ENCODE assay signal across 38 cellular contexts in genomic region chr9:114638441-114638840, GRCh38. TPM values are rescaled to one million over a fixed set of nuclear protein-coding genes. Genes with fewer than 3 reads are reported as not detected.
"Had no signal": no experiment of that assay in that cellular context is flagged by ENCODE, and none has a peak within 500 bp of the region (broad histone marks: within the 10 kb centered on the region; RNA-seq: fewer than 3 reads in every experiment).

No MANE protein-coding gene starts in this region.

- FAIRE-seq: astrocyte, endometrium, endothelial cell of umbilical vein had no signal

- H3K27ac Mint-ChIP-seq: activated CD8-positive, alpha-beta T cell treated with anti-CD3 and anti-CD28 coated beads for 36 hours; activated naive CD8-positive, alpha-beta T cell; activated T-helper 17 cell treated with anti-CD3 and anti-CD28 coated beads, Interleukin-2, amount 50 U/mL, for 72 hours; T-helper 2 cell treated with Interferon-gamma antibody and Interleukin-4, amounts not matched to agents 5 μg/mL and 100 μg/mL, for 36 hours had no signal

- H3K4me1 ChIP-seq: colonic mucosa, esophagus squamous epithelium, gastroesophageal sphincter had no signal

- H3K4me3 Mint-ChIP-seq: activated B cell treated with CpG ODN at 0.5 μM for 24 hours; activated CD8-positive, alpha-beta T cell treated with anti-CD3 and anti-CD28 coated beads for 36 hours; activated naive CD8-positive, alpha-beta T cell; activated T-cell treated with anti-CD3 and anti-CD28 coated beads, Interleukin-2, amount 50 U/mL, for 4 hours; activated T-helper 17 cell treated with anti-CD3 and anti-CD28 coated beads, Interleukin-2, amount 50 U/mL, for 72 hours; T-helper 17 cell; T-helper 2 cell treated with Interferon-gamma antibody and Interleukin-4, amounts not matched to agents 5 μg/mL and 100 μg/mL, for 36 hours had no signal

- H3K4me1 Mint-ChIP-seq: activated T-helper 17 cell treated with anti-CD3 and anti-CD28 coated beads, Interleukin-2, amount 50 U/mL, for 72 hours had no signal

- H3K27me3 ChIP-seq: brain microvascular endothelial cell, colonic mucosa, esophagus squamous epithelium, gastroesophageal sphincter had no signal

- H3K36me3 ChIP-seq: colonic mucosa had no signal

- H3K9me3 ChIP-seq: colonic mucosa, esophagus squamous epithelium, gastroesophageal sphincter had no signal

- H3K27ac ChIP-seq: brain microvascular endothelial cell, colonic mucosa, epithelial cell of prostate, esophagus squamous epithelium, gastroesophageal sphincter, WERI-Rb-1 had no signal

- H3K4me3 ChIP-seq: colonic mucosa, esophagus squamous epithelium, gastroesophageal sphincter had no signal

- H3K27me3 Mint-ChIP-seq: activated B cell treated with CpG ODN at 0.5 μM for 24 hours; activated CD8-positive, alpha-beta T cell treated with anti-CD3 and anti-CD28 coated beads for 36 hours; activated naive CD8-positive, alpha-beta T cell; activated T-helper 17 cell treated with anti-CD3 and anti-CD28 coated beads, Interleukin-2, amount 50 U/mL, for 72 hours; T-helper 17 cell had no signal

- H3K9me3 Mint-ChIP-seq: activated B cell treated with CpG ODN at 0.5 μM for 24 hours; activated CD8-positive, alpha-beta T cell treated with anti-CD3 and anti-CD28 coated beads for 36 hours; activated T-cell treated with anti-CD3 and anti-CD28 coated beads, Interleukin-2, amount 50 U/mL, for 4 hours; activated T-helper 17 cell treated with anti-CD3 and anti-CD28 coated beads, Interleukin-2, amount 50 U/mL, for 72 hours; T-helper 2 cell treated with Interferon-gamma antibody and Interleukin-4, amounts not matched to agents 5 μg/mL and 100 μg/mL, for 36 hours had no signal

- DNase-seq: activated B cell treated with CpG ODN at 0.5 μM for 24 hours; activated CD4-positive, alpha-beta T cell treated with anti-CD3 and anti-CD28 coated beads for 48 hours; activated CD4-positive, alpha-beta T cell treated with anti-CD3 and anti-CD28 coated beads, Interleukin-2, amount 50 U/mL, for 1 hour; activated CD4-positive, alpha-beta T cell treated with anti-CD3 and anti-CD28 coated beads, Interleukin-2, amount 50 U/mL, for 48 hours; activated CD8-positive, alpha-beta memory T cell treated with anti-CD3 and anti-CD28 coated beads for 24 hours; activated CD8-positive, alpha-beta T cell treated with anti-CD3 and anti-CD28 coated beads for 36 hours; activated effector memory CD4-positive, alpha-beta T cell treated with Interleukin-2 at 50 U/mL for 16 hours; activated gamma-delta T cell treated with Interleukin-2 at 50 U/mL for 16 hours; activated naive CD4-positive, alpha-beta T cell treated with anti-CD3 and anti-CD28 coated beads, Interleukin-2, amount 50 U/mL, for 16 hours; activated naive CD4-positive, alpha-beta T cell treated with Interleukin-2 at 50 U/mL for 16 hours; activated T-cell treated with anti-CD3 and anti-CD28 coated beads, Interleukin-2, amount 50 U/mL, for 4 hours; amniotic stem cell; anterior cingulate cortex; brain microvascular endothelial cell; central memory CD4-positive, alpha-beta T cell; cerebellar nuclear complex; colonic mucosa; effector CD8-positive, alpha-beta T cell; esophagus squamous epithelium; foreskin melanocyte; T-helper 1 cell; T-helper 17 cell; T1000; WERI-Rb-1 had no signal

RNA-seq across cellular contexts. Expression of gene TEX53, which starts 19.2 kb away (rescaled TPM):
- total RNA-seq: activated B cell treated with CpG ODN at 0.5 μM for 24 hours; activated CD8-positive, alpha-beta T cell treated with anti-CD3 and anti-CD28 coated beads for 36 hours; activated T-cell treated with anti-CD3 and anti-CD28 coated beads, Interleukin-2, amount 50 U/mL, for 4 hours; activated T-helper 17 cell treated with anti-CD3 and anti-CD28 coated beads, Interleukin-2, amount 50 U/mL, for 72 hours; astrocyte; colonic mucosa; dermis microvascular lymphatic vessel endothelial cell; endothelial cell of umbilical vein; esophagus squamous epithelium; fibroblast of lung; fibroblast of villous mesenchyme; gastroesophageal sphincter; glomerular endothelial cell; T-helper 17 cell had no signal
- polyA plus RNA-seq: adipose tissue, endothelial cell of umbilical vein, esophagus, fibroblast of lung had no signal

RNA-seq across cellular contexts. Expression of gene TEX48, which starts 43.6 kb away (rescaled TPM):
- total RNA-seq: activated B cell treated with CpG ODN at 0.5 μM for 24 hours, astrocyte, colonic mucosa, dermis microvascular lymphatic vessel endothelial cell, endothelial cell of umbilical vein, esophagus squamous epithelium, fibroblast of lung, fibroblast of villous mesenchyme, gastroesophageal sphincter, glomerular endothelial cell, T-helper 17 cell had no signal
- polyA plus RNA-seq: adipose tissue, endothelial cell of umbilical vein, esophagus, fibroblast of lung had no signal
